Comparison of ENCODE assay signal across 21 cellular contexts in the genomic region with DNA sequence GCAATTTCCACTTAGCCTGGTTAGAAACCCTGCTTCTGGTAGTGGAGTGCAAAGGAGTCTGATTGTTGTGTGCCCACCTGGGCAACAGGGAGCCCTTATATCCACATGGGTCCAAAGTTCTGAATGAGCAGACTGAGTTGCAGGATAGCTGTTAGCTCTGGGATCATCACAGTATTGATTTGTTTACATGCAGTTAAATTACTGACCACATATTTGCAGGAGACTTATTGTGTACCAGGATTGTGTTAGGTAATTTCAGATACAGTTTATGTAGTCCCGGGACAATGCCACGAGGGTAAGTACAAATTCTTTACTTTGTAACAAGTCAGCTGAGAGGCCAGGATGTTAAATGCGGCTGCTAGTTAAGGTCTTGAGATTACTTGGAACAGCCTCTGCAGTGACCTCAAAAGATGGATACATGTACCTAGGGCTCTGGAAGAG. TPM values are rescaled to one million over a fixed set of nuclear protein-coding genes. Genes with fewer than 3 reads are reported as not detected.
DNase-seq lines count a peak whose midpoint lies in the region; ATAC-seq, FAIRE-seq and TF ChIP-seq lines count a peak whose summit lies in the region.
"Had no signal": no experiment of that assay in that cellular context is flagged by ENCODE, and none has a peak within 500 bp of the region (broad histone marks: within the 10 kb centered on the region; RNA-seq: fewer than 3 reads in every experiment).

No MANE protein-coding gene starts in this region.

- H3K27ac Mint-ChIP-seq in WTC11: no peak overlapping the region
- H3K27ac Mint-ChIP-seq: CD14-positive monocyte, IgD-negative memory B cell had no signal

- TF ChIP-seq CTCF in WTC11 (IDR thresholded peaks at IDR 0.05) (no peak), kidney (IDR thresholded peaks at IDR 0.05; ENCODE audit: borderline replicate concordance, extremely low read depth, insufficient read depth) (no peak)

- no peak for FAIRE-seq in kidney (lab: Jason Lieb, UNC)

- H3K4me3 Mint-ChIP-seq in WTC11: no peak overlapping the region
- H3K4me3 Mint-ChIP-seq: CD14-positive monocyte, IgD-negative memory B cell had no signal

- no peak overlapping the region for H3K9ac ChIP-seq in kidney (ENCODE audit: low read length in 2 of 2)

- peaks cover 32% of the 10 kb centered on the region for H3K4me1 Mint-ChIP-seq in WTC11
- H3K4me1 Mint-ChIP-seq: CD14-positive monocyte, IgD-negative memory B cell had no signal

- no peak for ATAC-seq in WTC11
- no peak for ATAC-seq in GM18520 (IDR thresholded peaks at IDR 0.05; ENCODE audit: unreplicated experiment)

- CTCF ChIA-PET in WTC11 (lab: Charles Lee): no interaction called here

- H3K4me1 ChIP-seq in kidney (ENCODE audit: control insufficient read depth in 1 of 2, insufficient read depth in 1 of 2, low read depth in 1 of 2, low read length in 2 of 2): no peaks in the 10 kb centered on the region

- intact Hi-C loops in kidney (cut with DNase I): no loop called here

- H3K9me3 Mint-ChIP-seq in WTC11: no peaks in the 10 kb centered on the region
- H3K9me3 Mint-ChIP-seq: CD14-positive monocyte had no signal

- H3K9me3 ChIP-seq in kidney (ENCODE audit: control insufficient read depth in 1 of 2, low read length in 2 of 2): no peaks in the 10 kb centered on the region
- H3K9me3 ChIP-seq: HAP-1 had no signal

- DNase-seq in NCI-H2107 treated with DMSO at 0.1 percent for 48 hours (lab: John Stamatoyannopoulos, UW; ENCODE audit: unreplicated experiment) (peak; percentile 48), NCI-H2107 (lab: John Stamatoyannopoulos, UW) (no peak), NCI-H1930 (lab: John Stamatoyannopoulos, UW) (peak; percentile 22 to 31), WTC11 (ENCODE audit: low spot score) (no peak), mucosa of gallbladder (ENCODE audit: low spot score) (peak; percentile 16), kidney (no peak), middle frontal gyrus (ENCODE audit: extremely low spot score, low spot score) (no peak)
- DNase-seq: DMS 273 treated with DMSO at 0.1 percent for 48 hours, GDM1, Karpas-422, NCI-H1417 treated with DMSO at 0.1 percent for 48 hours, NCI-H2029 treated with DMSO at 0.1 percent for 48 hours, NCI-H345, NCI-H524 treated with DMSO at 0.1 percent for 48 hours, SHP77 had no signal

- H3K36me3 ChIP-seq in kidney (ENCODE audit: control insufficient read depth in 1 of 2, insufficient read depth in 2 of 2, low read length in 2 of 2): no peaks in the 10 kb centered on the region
- H3K36me3 ChIP-seq: HAP-1 had no signal

- no peaks in the 10 kb centered on the region for H3K36me3 Mint-ChIP-seq in WTC11
- H3K36me3 Mint-ChIP-seq: CD14-positive monocyte, IgD-negative memory B cell had no signal

- H3K4me3 ChIP-seq in kidney (ENCODE audit: low read length in 2 of 2): no peak overlapping the region
- H3K4me3 ChIP-seq: HAP-1, SK-N-MC had no signal

- H3K27ac ChIP-seq in kidney (ENCODE audit: low read depth in 2 of 2, low read length in 2 of 2): no peak overlapping the region
- H3K27ac ChIP-seq: 22Rv1, SK-N-MC had no signal

- POLR2A ChIA-PET in WTC11 (lab: Charles Lee): no interaction called here

- H3K27me3 Mint-ChIP-seq in WTC11 (ENCODE audit: low read depth): no peaks in the 10 kb centered on the region
- H3K27me3 Mint-ChIP-seq: IgD-negative memory B cell had no signal

TF ChIP-seq in WTC11, 78 proteins besides CTCF, POLR2A, EP300 and RAD21:
- TF ChIP-seq ZNF671 (CRISPR knock-in tag; IDR thresholded peaks at IDR 0.05) (no peak), GABPB1 (CRISPR knock-in tag; IDR thresholded peaks at IDR 0.05) (peak; percentile 57)
TF ChIP-seq in WTC11: peak in this region for 1.

RNA-seq across cellular contexts. Expression of a gene that starts 18.8 kb away (rescaled TPM):
- 12.8 to 15.3 TPM (median 14.1 TPM) in 3 replicates for total RNA-seq in WTC11 (2021)
- 56.7 TPM for total RNA-seq in mucosa of gallbladder
- 4.8 TPM for total RNA-seq in kidney
- polyA plus RNA-seq in kidney (ENCODE audit: insufficient read depth, low read depth, low replicate concordance): 3.9 TPM
- polyA plus RNA-seq: CD14-positive monocyte had no signal

Comparison
In these comparisons a context has a peak if more than half of its experiments do, and no peak if none do; other contexts are left out.
1. DNase-seq: peak in NCI-H2107 treated with DMSO at 0.1 percent for 48 hours (single experiment), NCI-H1930 (2 of 2) and mucosa of gallbladder (single experiment); none in NCI-H2107 (single experiment), WTC11 (single experiment), kidney (single experiment) and middle frontal gyrus (single experiment).